ENCODE assay signal across 8 cellular contexts in genomic region chr11:6474423-6474792, GRCh38. TPM values are rescaled to one million over a fixed set of nuclear protein-coding genes. Genes with fewer than 3 reads are reported as not detected.
DNase-seq lines count a peak whose midpoint lies in the region; ATAC-seq and TF ChIP-seq lines count a peak whose summit lies in the region.

No MANE protein-coding gene starts in this region.

- H3K4me3 ChIP-seq in astrocyte of the cerebellum (ENCODE audit: low read depth, low read length) (peak overlapping the region; percentile 59), right lobe of liver (peak overlapping the region; percentile 33 to 71 (median 50)), thyroid gland (replicated peaks in 1 of 3) (peak overlapping the region in 2 of 3 donors; percentile 17 to 76)

- DNase-seq in activated T-cell treated with anti-CD3 and anti-CD28 coated beads, Interleukin-2, amount 50 U/mL, for 24 hours, result no peak
- DNase-seq in activated T-cell treated with anti-CD3 and anti-CD28 coated beads, Interleukin-2, amount 50 U/mL, for 48 hours, result no peak
- DNase-seq in astrocyte of the cerebellum (ENCODE audit: low read depth), result no peak
- DNase-seq in right lobe of liver, result no peak
- no peak for DNase-seq in thyroid gland
- no peak for DNase-seq in DMS 273 (lab: John Stamatoyannopoulos, UW; ENCODE audit: unreplicated experiment)
- DNase-seq in activated CD4-positive, CD25-positive, alpha-beta regulatory T cell treated with anti-CD3 and anti-CD28 coated beads, Interleukin-2, amount 50 U/mL, for 72 hours, result no peak
- DNase-seq in NCI-H2029 (lab: John Stamatoyannopoulos, UW), result no peak

- TF ChIP-seq POLR2A in right lobe of liver (IDR thresholded peaks at IDR 0.05), result no peak
- TF ChIP-seq POLR2A in thyroid gland (IDR thresholded peaks at IDR 0.05), result no peak

- no peak for ATAC-seq in right lobe of liver

- H3K36me3 ChIP-seq in right lobe of liver, result peaks cover 0 to 24% (median 7%) of the 10 kb centered on the region in 4 donors
- peaks cover 11 to 15% of the 10 kb centered on the region in 2 donors for H3K36me3 ChIP-seq in thyroid gland

- TF ChIP-seq CTCF in astrocyte of the cerebellum (IDR thresholded peaks at IDR 0.05; ENCODE audit: low read depth, low read length, missing control alignments), result no peak
- no peak for TF ChIP-seq CTCF in right lobe of liver (IDR thresholded peaks at IDR 0.05)
- TF ChIP-seq CTCF in thyroid gland (IDR thresholded peaks at IDR 0.05), result no peak

- no peaks in the 10 kb centered on the region for H3K27me3 ChIP-seq in right lobe of liver
- H3K27me3 ChIP-seq in thyroid gland, result no peaks in the 10 kb centered on the region

- no peaks in the 10 kb centered on the region for H3K27me3 Mint-ChIP-seq in activated T-cell treated with anti-CD3 and anti-CD28 coated beads, Interleukin-2, amount 50 U/mL, for 24 hours

- H3K4me1 Mint-ChIP-seq in activated T-cell treated with anti-CD3 and anti-CD28 coated beads, Interleukin-2, amount 50 U/mL, for 24 hours (ENCODE audit: low read depth), result peaks cover 24% of the 10 kb centered on the region

- H3K27ac Mint-ChIP-seq in activated T-cell treated with anti-CD3 and anti-CD28 coated beads, Interleukin-2, amount 50 U/mL, for 24 hours, result peak overlapping the region; percentile 65

- intact Hi-C loops in right lobe of liver (cut with DNase I), result no loop called here
- intact Hi-C loops in thyroid gland (cut with DNase I), result loop anchor here (10.0 kb wide), 2 partner anchors 210 to 240 kb away; partner anchors contain the start of genes CNGA4, FHIP1B and MRPL17

- peaks cover 30% of the 10 kb centered on the region for H3K36me3 Mint-ChIP-seq in activated T-cell treated with anti-CD3 and anti-CD28 coated beads, Interleukin-2, amount 50 U/mL, for 24 hours (ENCODE audit: low read depth)

- 50% methylated on average over 2 of the region's 6 CpGs for WGBS in right lobe of liver (ENCODE audit: insufficient coverage, low coverage, low lambda C conversion rate, missing lambda C conversion rate)
- 31 to 39% methylated on average over 6 of the region's 6 CpGs for WGBS in thyroid gland, 2 donors

- no peaks in the 10 kb centered on the region for H3K9me3 Mint-ChIP-seq in activated T-cell treated with anti-CD3 and anti-CD28 coated beads, Interleukin-2, amount 50 U/mL, for 24 hours

- H3K4me1 ChIP-seq in right lobe of liver (peaks cover 0 to 19% (median 3%) of the 10 kb centered on the region in 4 donors), thyroid gland (peaks cover 11 to 13% of the 10 kb centered on the region in 2 donors)

- in situ Hi-C loops in astrocyte of the cerebellum (cut with HindIII; ENCODE audit: low sequenced_read_pairs), result no loop called here

- H3K4me3 Mint-ChIP-seq in activated T-cell treated with anti-CD3 and anti-CD28 coated beads, Interleukin-2, amount 50 U/mL, for 24 hours, result peak overlapping the region; percentile 74

- H3K9me3 ChIP-seq in right lobe of liver, result no peaks in the 10 kb centered on the region
- H3K9me3 ChIP-seq in thyroid gland, result no peaks in the 10 kb centered on the region

- peak overlapping the region; percentile 75 to 82 (median 79) for H3K27ac ChIP-seq in right lobe of liver
- H3K27ac ChIP-seq in thyroid gland, result peak overlapping the region; percentile 81 to 92 (median 90)

RNA-seq across cellular contexts. Expression of gene TRIM3, which starts 0.7 kb away (rescaled TPM):
- total RNA-seq in right lobe of liver, result 1 to 10 TPM; 5.0 to 8.9 (median 6.7) TPM
- total RNA-seq in thyroid gland, result 10 to 100 TPM; 11.0 to 20.8 (median 14.6) TPM

RNA-seq across cellular contexts. Expression of gene ARFIP2, which starts 6.7 kb away (rescaled TPM):
- total RNA-seq in right lobe of liver (10 to 100 TPM; 14.6 to 33.3 (median 23.1) TPM), thyroid gland (100 to 1,000 TPM in 2 of 4 donors, 10 to 100 TPM in 2; 86.7 to 124 (median 96.2) TPM)

RNA-seq across cellular contexts. Expression of gene TIMM10B, which starts 6.9 kb away (rescaled TPM):
- 10 to 100 TPM; 10.3 to 33.9 (median 14.1) TPM for total RNA-seq in right lobe of liver
- total RNA-seq in thyroid gland, result 10 to 100 TPM; 42.1 to 72.0 (median 56.3) TPM

RNA-seq across cellular contexts. Expression of gene DNHD1, which starts 22.7 kb away (rescaled TPM):
- 10 to 100 TPM in 1 of 6 experiments, 1 to 10 TPM in 5; 1.9 to 10.3 (median 6.1) TPM for total RNA-seq in right lobe of liver
- total RNA-seq in thyroid gland, result 10 to 100 TPM; 10.9 to 21.8 (median 14.9) TPM

RNA-seq across cellular contexts. Expression of gene HPX, which starts 33.6 kb away (rescaled TPM):
- total RNA-seq in right lobe of liver (1,000 to 10,000 TPM; 3,555 to 5,250 (median 4,456) TPM), thyroid gland (under 1 TPM in 2 of 4 donors, not detected in 2; 0.33 to 0.67 TPM)
